8 cellular contexts compared by ENCODE assay signal in genomic region chr14:76904100-76904739, GRCh38.
A peak's percentile ranks its signal among the peaks of the same experiment; 100 is the strongest.
DNase-seq lines count a peak whose midpoint lies in the region; ATAC-seq, FAIRE-seq and TF ChIP-seq lines count a peak whose summit lies in the region.

No MANE protein-coding gene starts in this region.

- DNase-seq in RCC 7860 (ENCODE audit: low spot score) = peak; percentile 36
- DNase-seq in fibroblast of mammary gland (ENCODE audit: low read depth) = peak; percentile 97
- DNase-seq in pancreas = no peak
- no peak for DNase-seq in NCI-H1105 (lab: John Stamatoyannopoulos, UW)
- DNase-seq in NCI-H1436 treated with DMSO at 0.1 percent for 48 hours (lab: John Stamatoyannopoulos, UW) = no peak
- no peak for DNase-seq in DMS 273 (lab: John Stamatoyannopoulos, UW; ENCODE audit: unreplicated experiment)

- H3K27me3 ChIP-seq in pancreas = no peaks in the 10 kb centered on the region

- H3K27ac ChIP-seq in C4-2B (peak overlapping the region; percentile 62), pancreas (no peak overlapping the region)

- H3K36me3 ChIP-seq in pancreas = no peaks in the 10 kb centered on the region

- H3K4me1 ChIP-seq in pancreas = no peaks in the 10 kb centered on the region

- FAIRE-seq in RCC 7860 (lab: Jason Lieb, UNC) (no peak), pancreas (lab: Jason Lieb, UNC) (no peak)

- ATAC-seq in pancreas = peak in 3 of 4 donors; percentile 36 to 57 (median 54)
- no peak for ATAC-seq in GM19328 (IDR thresholded peaks at IDR 0.05; ENCODE audit: unreplicated experiment)

- intact Hi-C loops in pancreas (cut with DNase I) = no loop called here

- H3K4me3 ChIP-seq in fibroblast of mammary gland (ENCODE audit: control insufficient read depth, low read depth, low read length) = peak overlapping the region; percentile 24
- no peak overlapping the region for H3K4me3 ChIP-seq in pancreas

- H3K9me3 ChIP-seq in pancreas = no peaks in the 10 kb centered on the region

- TF ChIP-seq CTCF in C4-2B (conservative IDR thresholded peaks at IDR 0.05) = no peak
- TF ChIP-seq CTCF in fibroblast of mammary gland (conservative IDR thresholded peaks at IDR 0.05; ENCODE audit: control insufficient read depth, insufficient read depth, low read depth, low read length) = no peak
- TF ChIP-seq CTCF in pancreas (IDR thresholded peaks at IDR 0.05) = no peak

- 80 to 84% methylated on average over 19 of the region's 19 CpGs for WGBS in pancreas, 2 donors

Comparison
In these comparisons a context has a peak if more than half of its experiments do, and no peak if none do; other contexts are left out.
1. DNase-seq: peak in RCC 7860 (single experiment) and fibroblast of mammary gland (single experiment); none in pancreas (0 of 6), NCI-H1105 (single experiment), NCI-H1436 treated with DMSO at 0.1 percent for 48 hours (single experiment) and DMS 273 (single experiment).